ENCODE assay signal across 1 cellular context in genomic region chr7:87876040-87876758, GRCh38.
TF ChIP-seq lines count a peak whose summit lies in the region.

A gene with protein sequence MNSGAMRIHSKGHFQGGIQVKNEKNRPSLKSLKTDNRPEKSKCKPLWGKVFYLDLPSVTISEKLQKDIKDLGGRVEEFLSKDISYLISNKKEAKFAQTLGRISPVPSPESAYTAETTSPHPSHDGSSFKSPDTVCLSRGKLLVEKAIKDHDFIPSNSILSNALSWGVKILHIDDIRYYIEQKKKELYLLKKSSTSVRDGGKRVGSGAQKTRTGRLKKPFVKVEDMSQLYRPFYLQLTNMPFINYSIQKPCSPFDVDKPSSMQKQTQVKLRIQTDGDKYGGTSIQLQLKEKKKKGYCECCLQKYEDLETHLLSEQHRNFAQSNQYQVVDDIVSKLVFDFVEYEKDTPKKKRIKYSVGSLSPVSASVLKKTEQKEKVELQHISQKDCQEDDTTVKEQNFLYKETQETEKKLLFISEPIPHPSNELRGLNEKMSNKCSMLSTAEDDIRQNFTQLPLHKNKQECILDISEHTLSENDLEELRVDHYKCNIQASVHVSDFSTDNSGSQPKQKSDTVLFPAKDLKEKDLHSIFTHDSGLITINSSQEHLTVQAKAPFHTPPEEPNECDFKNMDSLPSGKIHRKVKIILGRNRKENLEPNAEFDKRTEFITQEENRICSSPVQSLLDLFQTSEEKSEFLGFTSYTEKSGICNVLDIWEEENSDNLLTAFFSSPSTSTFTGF (plus strand): TSS chr7:87876493. CDS start chr7:87876733, 240 bp downstream.
SLC25A40 (minus strand) TSS chr7:87876360; CDS start chr7:87858727, 17,633 bp downstream.

TF ChIP-seq in K562, 482 proteins besides CTCF, POLR2A, EP300 and RAD21 (continued from another document and continues in another):
- TF ChIP-seq, protein P1, sequence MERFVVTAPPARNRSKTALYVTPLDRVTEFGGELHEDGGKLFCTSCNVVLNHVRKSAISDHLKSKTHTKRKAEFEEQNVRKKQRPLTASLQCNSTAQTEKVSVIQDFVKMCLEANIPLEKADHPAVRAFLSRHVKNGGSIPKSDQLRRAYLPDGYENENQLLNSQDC (CRISPR knock-in tag; IDR thresholded peaks at IDR 0.05): no peak
- no peak for TF ChIP-seq FOXJ3 (CRISPR knock-in tag; IDR thresholded peaks at IDR 0.05)
- TF ChIP-seq CBX2 (IDR thresholded peaks at IDR 0.05; ENCODE audit: insufficient read depth, low read length, poor library complexity, severe bottlenecking): no peak
- no peak for TF ChIP-seq RHOXF2B (CRISPR knock-in tag; conservative IDR thresholded peaks at IDR 0.05)
- peak; percentile 91 for TF ChIP-seq RB1 (IDR thresholded peaks at IDR 0.05; ENCODE audit: low read depth)
- 0 out of 2 replicates have a peak, but pooled peaks have one; percentile 4 for TF ChIP-seq ZSCAN32 (CRISPR knock-in tag; IDR thresholded peaks at IDR 0.05)
- no peak for TF ChIP-seq SP2 (IDR thresholded peaks at IDR 0.05; ENCODE audit: extremely low read depth, low read depth, low read length, poor library complexity, severe bottlenecking)
- TF ChIP-seq ZNF507 (tag; conservative IDR thresholded peaks at IDR 0.05): no peak
- TF ChIP-seq YY1 (IDR thresholded peaks at IDR 0.05; ENCODE audit: borderline replicate concordance in 1 of 3, control insufficient read depth in 1 of 3, extremely low read depth in 1 of 3, insufficient read depth in 3 of 3, insufficient read length in 1 of 3, insufficient replicate concordance in 2 of 3, low read depth in 1 of 3, low read length in 2 of 3): peak in 2 of 3 experiments; percentile 63 to 67
- TF ChIP-seq CAMTA2 (CRISPR knock-in tag; conservative IDR thresholded peaks at IDR 0.05): 0 out of 2 replicates have a peak, but pooled peaks have one; percentile 73
- no peak for TF ChIP-seq DACH1 (IDR thresholded peaks at IDR 0.05; ENCODE audit: partially characterized antibody)
- TF ChIP-seq HMG20B (CRISPR knock-in tag; IDR thresholded peaks at IDR 0.05): no peak
- peak; percentile 53; the same call in 1 of the 2 replicates for TF ChIP-seq ZNF592 (IDR thresholded peaks at IDR 0.05)
- TF ChIP-seq RBM17 (IDR thresholded peaks at IDR 0.05; ENCODE audit: borderline replicate concordance, low read depth, low read length): no peak
- no peak for TF ChIP-seq ZNF717 (CRISPR knock-in tag; IDR thresholded peaks at IDR 0.05)
- no peak for TF ChIP-seq SRSF9 (IDR thresholded peaks at IDR 0.05; ENCODE audit: borderline replicate concordance, low read depth, low read length)
- no peak for TF ChIP-seq ADNP (tag; IDR thresholded peaks at IDR 0.05)
- peak; percentile 93 for TF ChIP-seq CREM (IDR thresholded peaks at IDR 0.05; ENCODE audit: low read depth)
- TF ChIP-seq, protein P2, sequence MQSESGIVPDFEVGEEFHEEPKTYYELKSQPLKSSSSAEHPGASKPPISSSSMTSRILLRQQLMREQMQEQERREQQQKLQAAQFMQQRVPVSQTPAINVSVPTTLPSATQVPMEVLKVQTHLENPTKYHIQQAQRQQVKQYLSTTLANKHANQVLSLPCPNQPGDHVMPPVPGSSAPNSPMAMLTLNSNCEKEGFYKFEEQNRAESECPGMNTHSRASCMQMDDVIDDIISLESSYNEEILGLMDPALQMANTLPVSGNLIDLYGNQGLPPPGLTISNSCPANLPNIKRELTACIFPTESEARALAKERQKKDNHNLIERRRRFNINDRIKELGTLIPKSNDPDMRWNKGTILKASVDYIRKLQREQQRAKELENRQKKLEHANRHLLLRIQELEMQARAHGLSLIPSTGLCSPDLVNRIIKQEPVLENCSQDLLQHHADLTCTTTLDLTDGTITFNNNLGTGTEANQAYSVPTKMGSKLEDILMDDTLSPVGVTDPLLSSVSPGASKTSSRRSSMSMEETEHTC (IDR thresholded peaks at IDR 0.05): peak; percentile 82
- TF ChIP-seq RFX5 (IDR thresholded peaks at IDR 0.05; ENCODE audit: low read depth, low read length): no peak
- TF ChIP-seq, protein P3, sequence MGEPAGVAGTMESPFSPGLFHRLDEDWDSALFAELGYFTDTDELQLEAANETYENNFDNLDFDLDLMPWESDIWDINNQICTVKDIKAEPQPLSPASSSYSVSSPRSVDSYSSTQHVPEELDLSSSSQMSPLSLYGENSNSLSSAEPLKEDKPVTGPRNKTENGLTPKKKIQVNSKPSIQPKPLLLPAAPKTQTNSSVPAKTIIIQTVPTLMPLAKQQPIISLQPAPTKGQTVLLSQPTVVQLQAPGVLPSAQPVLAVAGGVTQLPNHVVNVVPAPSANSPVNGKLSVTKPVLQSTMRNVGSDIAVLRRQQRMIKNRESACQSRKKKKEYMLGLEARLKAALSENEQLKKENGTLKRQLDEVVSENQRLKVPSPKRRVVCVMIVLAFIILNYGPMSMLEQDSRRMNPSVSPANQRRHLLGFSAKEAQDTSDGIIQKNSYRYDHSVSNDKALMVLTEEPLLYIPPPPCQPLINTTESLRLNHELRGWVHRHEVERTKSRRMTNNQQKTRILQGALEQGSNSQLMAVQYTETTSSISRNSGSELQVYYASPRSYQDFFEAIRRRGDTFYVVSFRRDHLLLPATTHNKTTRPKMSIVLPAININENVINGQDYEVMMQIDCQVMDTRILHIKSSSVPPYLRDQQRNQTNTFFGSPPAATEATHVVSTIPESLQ (CRISPR knock-in tag; IDR thresholded peaks at IDR 0.05): 0 out of 2 replicates have a peak, but pooled peaks have one; percentile 63
- TF ChIP-seq CHD7 (IDR thresholded peaks at IDR 0.05; ENCODE audit: low read depth, low read length): no peak
- TF ChIP-seq ETV1 (tag; conservative IDR thresholded peaks at IDR 0.05; ENCODE audit: low read depth): peak; percentile 55
- no peak for TF ChIP-seq SNIP1 (IDR thresholded peaks at IDR 0.05; ENCODE audit: low read depth)
- no peak for TF ChIP-seq ZNF354B (CRISPR knock-in tag; IDR thresholded peaks at IDR 0.05)
- peak; percentile 7 to 37; a peak in 2 of 4 replicates for TF ChIP-seq FOXK2 (conservative IDR thresholded peaks at IDR 0.05 in 1 of 2, IDR thresholded peaks at IDR 0.05 in 1 of 2; ENCODE audit: low read depth in 2 of 2)
- peak; percentile 71 for TF ChIP-seq POLR2H (tag; IDR thresholded peaks at IDR 0.05; ENCODE audit: low read depth)
- TF ChIP-seq, protein P4, sequence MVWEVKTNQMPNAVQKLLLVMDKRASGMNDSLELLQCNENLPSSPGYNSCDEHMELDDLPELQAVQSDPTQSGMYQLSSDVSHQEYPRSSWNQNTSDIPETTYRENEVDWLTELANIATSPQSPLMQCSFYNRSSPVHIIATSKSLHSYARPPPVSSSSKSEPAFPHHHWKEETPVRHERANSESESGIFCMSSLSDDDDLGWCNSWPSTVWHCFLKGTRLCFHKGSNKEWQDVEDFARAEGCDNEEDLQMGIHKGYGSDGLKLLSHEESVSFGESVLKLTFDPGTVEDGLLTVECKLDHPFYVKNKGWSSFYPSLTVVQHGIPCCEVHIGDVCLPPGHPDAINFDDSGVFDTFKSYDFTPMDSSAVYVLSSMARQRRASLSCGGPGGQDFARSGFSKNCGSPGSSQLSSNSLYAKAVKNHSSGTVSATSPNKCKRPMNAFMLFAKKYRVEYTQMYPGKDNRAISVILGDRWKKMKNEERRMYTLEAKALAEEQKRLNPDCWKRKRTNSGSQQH (CRISPR knock-in tag; IDR thresholded peaks at IDR 0.05): 0 out of 2 replicates have a peak, but pooled peaks have one; percentile 25
- no peak for TF ChIP-seq CEBPG (CRISPR knock-in tag; IDR thresholded peaks at IDR 0.05)
- TF ChIP-seq CEBPG (tag; conservative IDR thresholded peaks at IDR 0.05 in 1 of 2, IDR thresholded peaks at IDR 0.05 in 1 of 2): no peak
- 0 out of 2 replicates have a peak, but pooled peaks have one; percentile 30 for TF ChIP-seq ELF4 (CRISPR knock-in tag; IDR thresholded peaks at IDR 0.05)
- TF ChIP-seq ZNF586 (CRISPR knock-in tag; conservative IDR thresholded peaks at IDR 0.05): no peak
- peak; percentile 90 for TF ChIP-seq CREB1 (IDR thresholded peaks at IDR 0.05)
- peak; percentile 82 for TF ChIP-seq CREB1 (CRISPR knock-in tag; IDR thresholded peaks at IDR 0.05)
